8 cellular contexts compared by ENCODE assay signal in genomic region chr6:30816296-30816695, GRCh38.
DNase-seq lines count a peak whose midpoint lies in the region; ATAC-seq, FAIRE-seq and TF ChIP-seq lines count a peak whose summit lies in the region.
"Not testable (repeated sequence)": the region's sequence is repeated elsewhere in the genome, so short reads cannot be mapped to it uniquely, and the experiment has no call there.

No MANE protein-coding gene starts in this region.

- POLR2A ChIA-PET in HCT116 (lab: Charles Lee) (interaction anchor here (1.4 to 30.6 kb wide), 12 partner anchors 11 to 377 kb away, joined by 3 to 680 read pairs (median 7); partner anchors contain the start of genes FLOT1 and IER3), K562 (lab: Yijun Ruan, JAX) (interaction anchor here (1.4 to 2.3 kb wide), 5 partner anchors 21 to 72 kb away, joined by 4 to 12 read pairs (median 4); partner anchors contain the start of gene IER3), HepG2 (lab: Yijun Ruan, JAX) (interaction anchor here (1.2 to 4.9 kb wide), 7 partner anchors 9 to 82 kb away, joined by 3 to 24 read pairs (median 7); partner anchors contain the start of gene IER3)
- POLR2A ChIA-PET in activated CD4-positive, alpha-beta T cell treated with anti-CD3 and anti-CD28 coated beads for 36 hours (lab: Charles Lee): interaction anchor here (0.6 to 2.1 kb wide), 3 partner anchors 23 to 35 kb away, joined by 4 to 11 read pairs (median 4); no protein-coding TSS in a partner anchor
- POLR2A ChIA-PET in activated CD8-positive, alpha-beta T cell treated with anti-CD3 and anti-CD28 coated beads for 36 hours (lab: Charles Lee): interaction anchor here (0.7 to 13.9 kb wide), 5 partner anchors 25 to 94 kb away, joined by 4 to 212 read pairs (median 9); partner anchors contain the start of genes FLOT1 and IER3

- in situ Hi-C loops in K562 (cut with MboI); HepG2 (cut with HindIII; ENCODE audit: extremely low pct_ligation_motif_present, low pct_unique_long_range_greater_than_20kb): not testable (repeated sequence)

- BruUV-seq in HCT116 (replicated peaks; lab: Mats Ljungman, UMichigan); K562 (replicated peaks; lab: Mats Ljungman, UMichigan); HepG2 (replicated peaks; lab: Mats Ljungman, UMichigan): not testable (repeated sequence)

- H3K4me3 Mint-ChIP-seq in activated CD4-positive, alpha-beta T cell treated with anti-CD3 and anti-CD28 coated beads for 36 hours; activated CD8-positive, alpha-beta T cell treated with anti-CD3 and anti-CD28 coated beads for 36 hours; activated naive CD4-positive, alpha-beta T cell treated with anti-CD3 and anti-CD28 coated beads for 36 hours; activated naive CD8-positive, alpha-beta T cell treated with anti-CD3 and anti-CD28 coated beads for 36 hours: not testable (repeated sequence)

- TF ChIP-seq RAD21 in HCT116 (IDR thresholded peaks at IDR 0.05; ENCODE audit: low read depth); K562 (CRISPR knock-in tag; conservative IDR thresholded peaks at IDR 0.05 in 1 of 2, IDR thresholded peaks at IDR 0.05 in 1 of 2); HepG2 (CRISPR knock-in tag; IDR thresholded peaks at IDR 0.05): not testable (repeated sequence)

- H3K27me3 Mint-ChIP-seq in activated CD4-positive, alpha-beta T cell treated with anti-CD3 and anti-CD28 coated beads for 36 hours; activated CD8-positive, alpha-beta T cell treated with anti-CD3 and anti-CD28 coated beads for 36 hours; activated naive CD4-positive, alpha-beta T cell treated with anti-CD3 and anti-CD28 coated beads for 36 hours (ENCODE audit: low read depth); activated naive CD8-positive, alpha-beta T cell treated with anti-CD3 and anti-CD28 coated beads for 36 hours: not testable (repeated sequence)

- H3K9ac ChIP-seq in HCT116 (ENCODE audit: low read length); K562 (ENCODE audit: insufficient read depth in 1 of 2, low read depth in 2 of 2, low read length in 2 of 2); HepG2 (ENCODE audit: insufficient read depth, low read depth, low read length): not testable (repeated sequence)

- not testable (repeated sequence) for H3K9me3 Mint-ChIP-seq in activated CD4-positive, alpha-beta T cell treated with anti-CD3 and anti-CD28 coated beads for 36 hours (ENCODE audit: low read depth); activated naive CD4-positive, alpha-beta T cell treated with anti-CD3 and anti-CD28 coated beads for 36 hours
- H3K9me3 Mint-ChIP-seq in activated CD8-positive, alpha-beta T cell treated with anti-CD3 and anti-CD28 coated beads for 36 hours: peaks cover 40% of the 10 kb centered on the region
- peaks cover 43% of the 10 kb centered on the region for H3K9me3 Mint-ChIP-seq in activated naive CD8-positive, alpha-beta T cell treated with anti-CD3 and anti-CD28 coated beads for 36 hours

- TF ChIP-seq EP300 in K562 (IDR thresholded peaks at IDR 0.05; ENCODE audit: low read length); HepG2 (IDR thresholded peaks at IDR 0.05; ENCODE audit: low read depth in 2 of 2, low read length in 2 of 2); HepG2 (CRISPR knock-in tag; IDR thresholded peaks at IDR 0.05; ENCODE audit: borderline replicate concordance): not testable (repeated sequence)

- H3K9me3 ChIP-seq in HCT116 (ENCODE audit: control insufficient read depth in 1 of 2, insufficient read depth in 1 of 2, low read depth in 1 of 2, low read length in 2 of 2); K562 (replicated peaks; ENCODE audit: control insufficient read depth, insufficient read depth, low read depth, low read length); HepG2 (ENCODE audit: low read length): not testable (repeated sequence)

- peak overlapping the region; percentile 95 for H3K27ac Mint-ChIP-seq in activated CD4-positive, alpha-beta T cell treated with anti-CD3 and anti-CD28 coated beads for 36 hours
- peak overlapping the region; percentile 100 for H3K27ac Mint-ChIP-seq in activated CD8-positive, alpha-beta T cell treated with anti-CD3 and anti-CD28 coated beads for 36 hours
- peak overlapping the region; percentile 95 for H3K27ac Mint-ChIP-seq in activated naive CD4-positive, alpha-beta T cell treated with anti-CD3 and anti-CD28 coated beads for 36 hours
- peak overlapping the region; percentile 98 for H3K27ac Mint-ChIP-seq in activated naive CD8-positive, alpha-beta T cell treated with anti-CD3 and anti-CD28 coated beads for 36 hours

- FAIRE-seq in K562 (lab: Jason Lieb, UNC); HepG2 (lab: Jason Lieb, UNC): not testable (repeated sequence)

- TF ChIP-seq POLR2A in HCT116 (IDR thresholded peaks at IDR 0.05; ENCODE audit: borderline replicate concordance, extremely low read depth, insufficient read depth, insufficient read length); K562 (conservative IDR thresholded peaks at IDR 0.05); HepG2 (IDR thresholded peaks at IDR 0.05; ENCODE audit: insufficient read depth in 1 of 2, low read depth in 2 of 2, low read length in 2 of 2): not testable (repeated sequence)

- H3K4me3 ChIP-seq in HCT116 (replicated peaks in 1 of 2; ENCODE audit: low read depth in 1 of 2, low read length in 2 of 2); K562; HepG2 (replicated peaks in 1 of 3; ENCODE audit: insufficient read depth in 1 of 3, low read depth in 2 of 3, low read length in 3 of 3): not testable (repeated sequence)

- peaks cover 90% of the 10 kb centered on the region for H3K4me1 Mint-ChIP-seq in activated CD4-positive, alpha-beta T cell treated with anti-CD3 and anti-CD28 coated beads for 36 hours
- peaks cover 82% of the 10 kb centered on the region for H3K4me1 Mint-ChIP-seq in activated CD8-positive, alpha-beta T cell treated with anti-CD3 and anti-CD28 coated beads for 36 hours (ENCODE audit: low read depth)
- H3K4me1 Mint-ChIP-seq in activated naive CD4-positive, alpha-beta T cell treated with anti-CD3 and anti-CD28 coated beads for 36 hours (ENCODE audit: low read depth): peaks cover 92% of the 10 kb centered on the region
- peaks cover 79% of the 10 kb centered on the region for H3K4me1 Mint-ChIP-seq in activated naive CD8-positive, alpha-beta T cell treated with anti-CD3 and anti-CD28 coated beads for 36 hours

- not testable (repeated sequence) for H4K20me1 ChIP-seq in HCT116 (ENCODE audit: insufficient read depth); K562 (replicated peaks; ENCODE audit: control insufficient read depth, insufficient read depth, low read length); HepG2 (ENCODE audit: insufficient read depth, low read length)

- peaks cover 72 to 88% of the 10 kb centered on the region in 2 experiments for H3K4me1 ChIP-seq in HCT116 (ENCODE audit: control insufficient read depth in 1 of 2, insufficient read depth in 2 of 2, low read length in 2 of 2)
- H3K4me1 ChIP-seq in K562 (replicated peaks in 1 of 2; ENCODE audit: control insufficient read depth in 2 of 2, insufficient read depth in 2 of 2, low read length in 2 of 2): peaks cover 42 to 56% of the 10 kb centered on the region in 2 experiments
- peaks cover 64% of the 10 kb centered on the region for H3K4me1 ChIP-seq in HepG2 (ENCODE audit: insufficient read depth, low read length)

- peak overlapping the region; percentile 97 for H3K27ac ChIP-seq in HCT116 (ENCODE audit: low read depth, low read length)
- not testable (repeated sequence) for H3K27ac ChIP-seq in K562 (ENCODE audit: extremely low read depth, low read depth, low read length); HepG2 (ENCODE audit: extremely low read length, insufficient read depth, low read length)

- H3K9me2 ChIP-seq in HCT116 (ENCODE audit: insufficient read depth): not testable (repeated sequence)

- H3K9me1 ChIP-seq in K562 (ENCODE audit: control insufficient read depth, insufficient read depth, low read length): not testable (repeated sequence)

- not testable (repeated sequence) for H3K27me3 ChIP-seq in HCT116 (ENCODE audit: insufficient read depth, low read length); K562 (ENCODE audit: control insufficient read depth in 2 of 2, insufficient read depth in 2 of 2, low read length in 2 of 2); HepG2 (ENCODE audit: control insufficient read depth in 1 of 2, insufficient read depth in 2 of 2, low read length in 2 of 2)

- H3K4me2 ChIP-seq in HCT116 (ENCODE audit: low read length); K562 (ENCODE audit: insufficient read depth, low read length); HepG2 (ENCODE audit: low read depth, low read length): not testable (repeated sequence)

- not testable (repeated sequence) for DNase-seq in HCT116 (ENCODE audit: low read depth, low spot score); activated CD4-positive, alpha-beta T cell treated with anti-CD3 and anti-CD28 coated beads for 36 hours; activated CD8-positive, alpha-beta T cell treated with anti-CD3 and anti-CD28 coated beads for 36 hours; activated naive CD4-positive, alpha-beta T cell treated with anti-CD3 and anti-CD28 coated beads for 36 hours; activated naive CD8-positive, alpha-beta T cell treated with anti-CD3 and anti-CD28 coated beads for 36 hours; K562 (ENCODE audit: extremely low read depth in 1 of 4, low spot score in 3 of 4); HepG2 (ENCODE audit: low spot score)
- DNase-seq in posterior vena cava (ENCODE audit: low spot score): peak; percentile 65

- H3K36me3 Mint-ChIP-seq in activated CD4-positive, alpha-beta T cell treated with anti-CD3 and anti-CD28 coated beads for 36 hours (ENCODE audit: low read depth): peaks cover 19% of the 10 kb centered on the region
- H3K36me3 Mint-ChIP-seq in activated CD8-positive, alpha-beta T cell treated with anti-CD3 and anti-CD28 coated beads for 36 hours (ENCODE audit: low read depth): peaks cover 74% of the 10 kb centered on the region
- H3K36me3 Mint-ChIP-seq in activated naive CD4-positive, alpha-beta T cell treated with anti-CD3 and anti-CD28 coated beads for 36 hours (ENCODE audit: low read depth): not testable (repeated sequence)
- peaks cover 80% of the 10 kb centered on the region for H3K36me3 Mint-ChIP-seq in activated naive CD8-positive, alpha-beta T cell treated with anti-CD3 and anti-CD28 coated beads for 36 hours

- TF ChIP-seq CTCF in HCT116 (IDR thresholded peaks at IDR 0.05 in 2 of 3, conservative IDR thresholded peaks at IDR 0.05 in 1 of 3; ENCODE audit: borderline replicate concordance in 1 of 3, insufficient read depth in 1 of 3, low read depth in 2 of 3, low read length in 2 of 3); activated CD8-positive, alpha-beta T cell treated with anti-CD3 and anti-CD28 coated beads for 36 hours (IDR thresholded peaks at IDR 0.05); K562 (IDR thresholded peaks at IDR 0.05 in 2 of 3, conservative IDR thresholded peaks at IDR 0.05 in 1 of 3; ENCODE audit: insufficient read depth in 2 of 3, low read depth in 1 of 3, low read length in 3 of 3); HepG2 (CRISPR knock-in tag; IDR thresholded peaks at IDR 0.05): not testable (repeated sequence)

- intact Hi-C loops in HCT116 (cut with micrococcal nuclease) (loop anchor here (10.0 kb wide), 1 partner anchor 201 kb away; the partner anchor contains the start of genes MRPS18B and PPP1R10), K562 (cut with micrococcal nuclease) (loop anchor here (10.0 kb wide), 1 partner anchor 131 kb away; the partner anchor contains the start of gene PPP1R18), posterior vena cava (cut with DNase I) (loop anchor here in 1 of 2 donors (10.0 kb wide), 1 partner anchor 51 kb away; no protein-coding TSS in a partner anchor)
- intact Hi-C loops in activated CD4-positive, alpha-beta T cell treated with anti-CD3 and anti-CD28 coated beads for 36 hours (cut with DNase I, micrococcal nuclease); activated CD8-positive, alpha-beta T cell treated with anti-CD3 and anti-CD28 coated beads for 36 hours (cut with micrococcal nuclease); HepG2 (cut with micrococcal nuclease; ENCODE audit: unreplicated experiment): not testable (repeated sequence)
- intact Hi-C loops in activated naive CD4-positive, alpha-beta T cell treated with anti-CD3 and anti-CD28 coated beads for 36 hours (cut with micrococcal nuclease): loop anchor here (10.0 kb wide), 1 partner anchor 679 kb away; the partner anchor contains the start of gene MICB

- H3K79me2 ChIP-seq in HCT116 (ENCODE audit: insufficient read depth, low read length); K562 (ENCODE audit: control insufficient read depth, insufficient read depth, low read length); HepG2 (ENCODE audit: insufficient read depth, low read length): not testable (repeated sequence)

- H2AFZ ChIP-seq in HCT116 (ENCODE audit: low read depth, low read length, poor library complexity, severe bottlenecking); K562 (ENCODE audit: low read depth, low read length); HepG2 (ENCODE audit: low read length): not testable (repeated sequence)

- not testable (repeated sequence) for H3K36me3 ChIP-seq in HCT116 (ENCODE audit: control insufficient read depth in 1 of 2, insufficient read depth in 2 of 2, low read length in 2 of 2); K562 (ENCODE audit: control insufficient read depth, insufficient read depth, low read length); HepG2 (replicated peaks in 1 of 2; ENCODE audit: control insufficient read depth in 1 of 2, insufficient read depth in 2 of 2, low read length in 2 of 2)

- not testable (repeated sequence) for ATAC-seq in HCT116; activated CD4-positive, alpha-beta T cell treated with anti-CD3 and anti-CD28 coated beads for 36 hours; activated CD8-positive, alpha-beta T cell treated with anti-CD3 and anti-CD28 coated beads for 36 hours; K562; HepG2

- RAD21 ChIA-PET in HCT116 (lab: Charles Lee; ENCODE audit: low non-redundant PET in 1 of 2, low total read pairs in 2 of 2, uncharacterized antibody in 2 of 2, unreplicated experiment in 2 of 2): not testable (repeated sequence)

- CTCF ChIA-PET in HCT116 (lab: Charles Lee): interaction anchor here (1.7 kb wide), 1 partner anchor 137 kb away, joined by 4 read pairs; no protein-coding TSS in a partner anchor
- CTCF ChIA-PET in activated CD4-positive, alpha-beta T cell treated with anti-CD3 and anti-CD28 coated beads for 36 hours (lab: Charles Lee); K562 (lab: Yijun Ruan, JAX; ENCODE audit: low intra/inter-chr PET ratio); HepG2 (lab: Yijun Ruan, JAX; ENCODE audit: low intra/inter-chr PET ratio, low total read pairs): not testable (repeated sequence)
- CTCF ChIA-PET in activated CD8-positive, alpha-beta T cell treated with anti-CD3 and anti-CD28 coated beads for 36 hours (lab: Charles Lee): interaction anchor here (1.0 kb wide), 1 partner anchor 12 kb away, joined by 3 read pairs; no protein-coding TSS in a partner anchor
- CTCF ChIA-PET in activated naive CD4-positive, alpha-beta T cell treated with anti-CD3 and anti-CD28 coated beads for 36 hours (lab: Charles Lee): interaction anchor here (1.0 to 1.7 kb wide), 2 partner anchors 12 to 263 kb away, joined by 3 to 4 read pairs; no protein-coding TSS in a partner anchor

- 86% methylated on average over 6 of the region's 34 CpGs for WGBS in K562 (ENCODE audit: insufficient coverage, low coverage, missing lambda C conversion rate)
- 93% methylated on average over 18 of the region's 34 CpGs for WGBS in HepG2 (ENCODE audit: low lambda C conversion rate)
